In the genomic region with DNA sequence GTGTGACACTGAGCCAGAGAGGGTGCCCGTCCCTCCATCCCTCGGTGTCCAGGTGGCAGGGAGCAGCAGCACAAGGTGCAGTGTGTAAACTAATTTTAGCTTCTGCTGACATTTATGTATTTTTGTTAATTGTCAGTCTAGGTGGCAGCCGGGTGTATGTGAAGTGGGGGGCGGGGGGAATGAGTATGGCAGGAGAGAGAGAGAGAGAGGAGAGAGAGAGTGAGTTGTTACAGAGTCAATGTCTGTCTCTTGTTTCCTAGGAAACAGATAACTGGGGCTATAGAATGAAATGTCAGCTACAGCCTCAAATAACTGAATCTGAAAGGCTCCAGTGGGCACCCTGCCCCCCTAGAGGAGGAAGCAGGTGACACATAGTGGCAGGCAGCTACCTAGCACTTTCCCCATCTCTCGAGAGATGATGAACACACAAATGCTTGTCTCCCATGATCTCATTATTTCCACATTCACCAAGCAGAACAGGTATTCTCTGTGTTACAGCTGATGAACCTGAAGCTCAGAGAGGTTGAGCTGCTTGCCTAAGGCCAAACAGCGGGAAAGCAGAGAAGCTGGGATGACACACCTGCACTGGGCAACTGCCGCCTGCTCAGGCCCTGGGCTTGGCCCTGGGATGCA, we compare ENCODE assay signal across 16 cellular contexts. TPM values are rescaled to one million over a fixed set of nuclear protein-coding genes. Genes with fewer than 3 reads are reported as not detected.
DNase-seq lines count a peak whose midpoint lies in the region; ATAC-seq, FAIRE-seq and TF ChIP-seq lines count a peak whose summit lies in the region.
"Had no signal": no experiment of that assay in that cellular context is flagged by ENCODE, and none has a peak within 500 bp of the region (broad histone marks: within the 10 kb centered on the region; RNA-seq: fewer than 3 reads in every experiment).

No MANE protein-coding gene starts in this region.

- no peaks in the 10 kb centered on the region for H3K9me3 Mint-ChIP-seq in memory B cell
- H3K9me3 Mint-ChIP-seq in mesothelial cell of epicardium: no peaks in the 10 kb centered on the region
- H3K9me3 Mint-ChIP-seq: activated naive CD4-positive, alpha-beta T cell treated with anti-CD3 and anti-CD28 coated beads, Interleukin-2, amount 50 U/mL, for 72 hours; effector memory CD8-positive, alpha-beta T cell had no signal

- H2AFZ ChIP-seq in MM.1S (ENCODE audit: low read length): peak overlapping the region; percentile 73

- peak; percentile 60 for DNase-seq in COR-L47 (lab: John Stamatoyannopoulos, UW)
- peak; percentile 42 for DNase-seq in MM.1S
- peak; percentile 86 for DNase-seq in RPMI8226
- no peak for DNase-seq in memory B cell (ENCODE audit: low spot score in 2 of 2)
- DNase-seq in mesothelial cell of epicardium (ENCODE audit: low spot score in 2 of 2, unreplicated experiment in 2 of 2): no peak
- no peak for DNase-seq in brain microvascular endothelial cell
- DNase-seq in RCC 7860 (ENCODE audit: low spot score): no peak
- DNase-seq: activated CD4-positive, alpha-beta T cell treated with anti-CD3 and anti-CD28 coated beads, Interleukin-2, amount 50 U/mL, for 1 hour; effector memory CD8-positive, alpha-beta T cell; left ventricle myocardium superior; naive thymus-derived CD4-positive, alpha-beta T cell; NCI-H226; SK-N-SH had no signal

- H3K27me3 ChIP-seq in MM.1S (replicated peaks; ENCODE audit: insufficient read depth, low read length) (no peaks in the 10 kb centered on the region), brain microvascular endothelial cell (replicated peaks) (no peaks in the 10 kb centered on the region)

- H3K36me3 ChIP-seq in MM.1S (replicated peaks; ENCODE audit: insufficient read depth, low read length): no peaks in the 10 kb centered on the region
- H3K36me3 ChIP-seq in brain microvascular endothelial cell (replicated peaks): no peaks in the 10 kb centered on the region

- H3K36me3 Mint-ChIP-seq in memory B cell: no peaks in the 10 kb centered on the region
- H3K36me3 Mint-ChIP-seq in mesothelial cell of epicardium: no peaks in the 10 kb centered on the region
- H3K36me3 Mint-ChIP-seq: activated naive CD4-positive, alpha-beta T cell treated with anti-CD3 and anti-CD28 coated beads, Interleukin-2, amount 50 U/mL, for 72 hours; naive thymus-derived CD4-positive, alpha-beta T cell had no signal

- H3K4me1 Mint-ChIP-seq in memory B cell (peaks cover 8% of the 10 kb centered on the region), mesothelial cell of epicardium (no peaks in the 10 kb centered on the region)
- H3K4me1 Mint-ChIP-seq: naive thymus-derived CD4-positive, alpha-beta T cell had no signal

- H3F3A ChIP-seq in MM.1S (ENCODE audit: insufficient read depth, low read length): no peaks in the 10 kb centered on the region

- peaks cover 14% of the 10 kb centered on the region for H3K27me3 Mint-ChIP-seq in memory B cell
- H3K27me3 Mint-ChIP-seq in mesothelial cell of epicardium (ENCODE audit: low read depth): peaks cover 22% of the 10 kb centered on the region

- H3K9me2 ChIP-seq in MM.1S (replicated peaks; ENCODE audit: insufficient read depth, low read length): no peaks in the 10 kb centered on the region
- H3K9me2 ChIP-seq: SK-N-SH had no signal

- H3K4me3 Mint-ChIP-seq in memory B cell: no peak overlapping the region
- no peak overlapping the region for H3K4me3 Mint-ChIP-seq in mesothelial cell of epicardium
- H3K4me3 Mint-ChIP-seq: effector memory CD8-positive, alpha-beta T cell; naive thymus-derived CD4-positive, alpha-beta T cell had no signal

- H3K4me1 ChIP-seq in MM.1S (ENCODE audit: low read length): peaks cover 21% of the 10 kb centered on the region

- no peaks in the 10 kb centered on the region for H3K79me2 ChIP-seq in MM.1S (ENCODE audit: low read length)

- in situ Hi-C loops in brain microvascular endothelial cell (cut with HindIII; ENCODE audit: low pct_ligation_motif_present, low sequenced_read_pairs): no loop called here

- no peaks in the 10 kb centered on the region for H3K9me3 ChIP-seq in MM.1S (replicated peaks; ENCODE audit: insufficient read depth, low read length)
- H3K9me3 ChIP-seq: SK-N-SH had no signal

- H3K4me3 ChIP-seq in MM.1S (ENCODE audit: low read length): no peak overlapping the region
- no peak overlapping the region for H3K4me3 ChIP-seq in brain microvascular endothelial cell (ENCODE audit: low read depth, low read length)

- ATAC-seq in memory B cell (ENCODE audit: low read depth) (peak; percentile 42), GM21529 (IDR thresholded peaks at IDR 0.05; ENCODE audit: unreplicated experiment) (no peak)
- ATAC-seq: activated naive CD4-positive, alpha-beta T cell treated with anti-CD3 and anti-CD28 coated beads, Interleukin-2, amount 50 U/mL, for 72 hours; effector memory CD8-positive, alpha-beta T cell; left ventricle myocardium superior; naive thymus-derived CD4-positive, alpha-beta T cell had no signal

- peak overlapping the region; percentile 45; the same call in 1 of the 2 replicates for H3K4me2 ChIP-seq in MM.1S (ENCODE audit: low read depth, low read length)
- H3K4me2 ChIP-seq: SK-N-SH had no signal

- FAIRE-seq in RCC 7860 (lab: Jason Lieb, UNC): no peak

- H3K27ac Mint-ChIP-seq in memory B cell: no peak overlapping the region
- no peak overlapping the region for H3K27ac Mint-ChIP-seq in mesothelial cell of epicardium
- H3K27ac Mint-ChIP-seq: activated naive CD4-positive, alpha-beta T cell treated with anti-CD3 and anti-CD28 coated beads, Interleukin-2, amount 50 U/mL, for 72 hours; effector memory CD8-positive, alpha-beta T cell; naive thymus-derived CD4-positive, alpha-beta T cell had no signal

- TF ChIP-seq CTCF in MM.1S (IDR thresholded peaks at IDR 0.05; ENCODE audit: low read length): peak; percentile 19
- TF ChIP-seq CTCF in mesothelial cell of epicardium (IDR thresholded peaks at IDR 0.05; ENCODE audit: unreplicated experiment): no peak
- TF ChIP-seq CTCF in brain microvascular endothelial cell (IDR thresholded peaks at IDR 0.05; ENCODE audit: low read depth, low read length, missing control alignments): no peak

- H3K27ac ChIP-seq in MM.1S (ENCODE audit: low read length) (no peak overlapping the region), brain microvascular endothelial cell (no peak overlapping the region)

- no peak overlapping the region for H3K9ac ChIP-seq in MM.1S (ENCODE audit: low read length)
- H3K9ac ChIP-seq: SK-N-SH had no signal

- no peaks in the 10 kb centered on the region for H4K20me1 ChIP-seq in MM.1S (ENCODE audit: insufficient read depth, low read length)

RNA-seq across cellular contexts. Expression of a gene that starts 24.7 kb away (rescaled TPM):
- 0.05 to 0.11 TPM (median 0.07 TPM) in 3 replicates for total RNA-seq in mesothelial cell of epicardium
- total RNA-seq: activated naive CD4-positive, alpha-beta T cell treated with anti-CD3 and anti-CD28 coated beads, Interleukin-2, amount 50 U/mL, for 72 hours; left ventricle myocardium superior; pulmonary artery endothelial cell had no signal

Comparison
In these comparisons a context has a peak if more than half of its experiments do, and no peak if none do; other contexts are left out.
1. DNase-seq: peak in COR-L47 (single experiment), MM.1S (single experiment) and RPMI8226 (single experiment); none in memory B cell (0 of 2), mesothelial cell of epicardium (0 of 2), brain microvascular endothelial cell (single experiment) and RCC 7860 (single experiment).